In genomic region chr11:47269829-47270305, GRCh38 we compare ENCODE assay signal across 1 cellular context.
TF ChIP-seq lines count a peak whose summit lies in the region.

Gene MADD, plus strand, starts transcription at chr11:47270133.

TF ChIP-seq in K562, 482 proteins besides CTCF, POLR2A, EP300 and RAD21 (continued from another document and continues in another):
- no peak for TF ChIP-seq MGA (IDR thresholded peaks at IDR 0.05)
- TF ChIP-seq ZNF134 (CRISPR knock-in tag; conservative IDR thresholded peaks at IDR 0.05) = no peak
- no peak for TF ChIP-seq EZH2 (IDR thresholded peaks at IDR 0.05; ENCODE audit: borderline replicate concordance, low read depth, low read length)
- TF ChIP-seq ID3 (CRISPR knock-in tag; IDR thresholded peaks at IDR 0.05) = no peak
- TF ChIP-seq ID3 (tag; IDR thresholded peaks at IDR 0.05) = no peak
- no peak for TF ChIP-seq ZNF224 (CRISPR knock-in tag; IDR thresholded peaks at IDR 0.05)
- no peak for TF ChIP-seq NFRKB (IDR thresholded peaks at IDR 0.05; ENCODE audit: low read depth)
- TF ChIP-seq ZNF408 (CRISPR knock-in tag; IDR thresholded peaks at IDR 0.05; ENCODE audit: low read depth) = no peak
- no peak for TF ChIP-seq PTTG1 (tag; IDR thresholded peaks at IDR 0.05; ENCODE audit: low read depth)
- no peak for TF ChIP-seq ZNF436 (CRISPR knock-in tag; IDR thresholded peaks at IDR 0.05)
- no peak for TF ChIP-seq ZBTB1 (CRISPR knock-in tag; IDR thresholded peaks at IDR 0.05; ENCODE audit: borderline replicate concordance, low read depth)
- no peak for TF ChIP-seq SRSF3 (IDR thresholded peaks at IDR 0.05; ENCODE audit: insufficient read depth, low read length)
- no peak for TF ChIP-seq NCOR1 (IDR thresholded peaks at IDR 0.05)
- TF ChIP-seq TEAD2 (tag; IDR thresholded peaks at IDR 0.05) = no peak
- peak in 1 of 2 experiments; percentile 88; a peak in 1 of 4 replicates for TF ChIP-seq FOXK2 (conservative IDR thresholded peaks at IDR 0.05 in 1 of 2, IDR thresholded peaks at IDR 0.05 in 1 of 2; ENCODE audit: low read depth in 2 of 2)
- no peak for TF ChIP-seq POLR2AphosphoS2 (IDR thresholded peaks at IDR 0.05; ENCODE audit: low read length)
- TF ChIP-seq ZBTB9 (CRISPR knock-in tag; IDR thresholded peaks at IDR 0.05) = no peak
- TF ChIP-seq ATF1 (CRISPR knock-in tag; IDR thresholded peaks at IDR 0.05) = no peak
- no peak for TF ChIP-seq ATF1 (tag; IDR thresholded peaks at IDR 0.05)
- no peak for TF ChIP-seq PURB (CRISPR knock-in tag; IDR thresholded peaks at IDR 0.05; ENCODE audit: low read depth)
- peak; percentile 36 for TF ChIP-seq CXXC5 (CRISPR knock-in tag; IDR thresholded peaks at IDR 0.05)
- no peak for TF ChIP-seq MYNN (IDR thresholded peaks at IDR 0.05)
- TF ChIP-seq MYNN (CRISPR knock-in tag; IDR thresholded peaks at IDR 0.05) = no peak
- peak; percentile 31 for TF ChIP-seq CTCFL (IDR thresholded peaks at IDR 0.05; ENCODE audit: borderline replicate concordance, insufficient read depth, low read depth, low read length, poor library complexity, severe bottlenecking)
- no peak for TF ChIP-seq ZNF24 (IDR thresholded peaks at IDR 0.05)
- TF ChIP-seq POLR3A (IDR thresholded peaks at IDR 0.05; ENCODE audit: borderline replicate concordance, extremely low read depth, insufficient read depth, insufficient read length) = no peak
- TF ChIP-seq PRDM10 (IDR thresholded peaks at IDR 0.05; ENCODE audit: partially characterized antibody) = peak; percentile 97
- no peak for TF ChIP-seq SRF (CRISPR knock-in tag; IDR thresholded peaks at IDR 0.05)
- TF ChIP-seq MCM5 (IDR thresholded peaks at IDR 0.05; ENCODE audit: low read depth) = no peak
- TF ChIP-seq PTRF (tag; IDR thresholded peaks at IDR 0.05) = no peak
- no peak for TF ChIP-seq PCBP2 (IDR thresholded peaks at IDR 0.05; ENCODE audit: low read depth, low read length, poor library complexity, severe bottlenecking)
- TF ChIP-seq HIVEP1 (CRISPR knock-in tag; IDR thresholded peaks at IDR 0.05) = no peak
- no peak for TF ChIP-seq ZNF280B (CRISPR knock-in tag; IDR thresholded peaks at IDR 0.05)
- no peak for TF ChIP-seq ATF4 (CRISPR knock-in tag; IDR thresholded peaks at IDR 0.05)
- no peak for TF ChIP-seq RBM14 (IDR thresholded peaks at IDR 0.05; ENCODE audit: borderline replicate concordance, insufficient read depth, low read depth, low read length)
- TF ChIP-seq SMARCC2 (IDR thresholded peaks at IDR 0.05; ENCODE audit: low read depth) = no peak
- no peak for TF ChIP-seq HMGXB4 (CRISPR knock-in tag; IDR thresholded peaks at IDR 0.05)
- no peak for TF ChIP-seq FOS (IDR thresholded peaks at IDR 0.05; ENCODE audit: extremely low read depth, insufficient read length)
